20 cellular contexts compared by ENCODE assay signal in genomic region chr7:4037877-4038276, GRCh38.
DNase-seq lines count a peak whose midpoint lies in the region; ATAC-seq, FAIRE-seq and TF ChIP-seq lines count a peak whose summit lies in the region.
"Had no signal": no experiment of that assay in that cellular context is flagged by ENCODE, and none has a peak within 500 bp of the region (broad histone marks: within the 10 kb centered on the region; RNA-seq: fewer than 3 reads in every experiment).

No MANE protein-coding gene starts in this region.

- H3K27ac ChIP-seq in BLaER1 treated with 17β-estradiol and CSF1 and Interleukin-3, amounts not matched to agents 10 nM and 100 nM: no peak overlapping the region
- H3K27ac ChIP-seq in lung (ENCODE audit: low read depth in 1 of 2, low read length in 1 of 2) (no peak overlapping the region), aorta (ENCODE audit: low read depth in 1 of 2, low read length in 2 of 2) (no peak overlapping the region)

- peak overlapping the region in 8 of 11 experiments; percentile 10 to 66 (median 45); a peak in 11 of 22 replicates for H3K4me2 ChIP-seq in BLaER1 treated with 17β-estradiol and CSF1 and Interleukin-3, amounts not matched to agents 10 nM and 100 nM

- ATAC-seq in WTC11: no peak
- no peak for ATAC-seq in lung (ENCODE audit: insufficient read depth, low FRiP score)
- no peak for ATAC-seq in HG03280 (IDR thresholded peaks at IDR 0.05; ENCODE audit: unreplicated experiment)
- ATAC-seq in aorta (ENCODE audit: low FRiP score): no peak
- ATAC-seq: K562 had no signal

- no peak for TF ChIP-seq CTCF in WTC11 (IDR thresholded peaks at IDR 0.05)
- TF ChIP-seq CTCF in lung (IDR thresholded peaks at IDR 0.05; ENCODE audit: control extremely low read depth, extremely low read depth): no peak

- WGBS in lung, 2 donors: 80 to 88% methylated on average over 4 of the region's 4 CpGs
- WGBS in aorta, 2 donors: 84 to 89% methylated on average over 4 of the region's 4 CpGs

- intact Hi-C loops in aorta (cut with DNase I): no loop called here

- no peaks in the 10 kb centered on the region for H3K36me3 Mint-ChIP-seq in WTC11
- H3K36me3 Mint-ChIP-seq: CD14-positive monocyte; CD4-positive, alpha-beta memory T cell had no signal

- H3K4me1 ChIP-seq in BLaER1 treated with 17β-estradiol and CSF1 and Interleukin-3, amounts not matched to agents 10 nM and 100 nM: peaks cover 0 to 29% (median 16%) of the 10 kb centered on the region in 10 experiments; a peak in 16 of 20 replicates
- H3K4me1 ChIP-seq in lung (ENCODE audit: control insufficient read depth in 2 of 2, insufficient read depth in 2 of 2, low read length in 2 of 2): no peaks in the 10 kb centered on the region
- H3K4me1 ChIP-seq in aorta (ENCODE audit: control insufficient read depth in 1 of 2, insufficient read depth in 2 of 2, low read length in 2 of 2): no peaks in the 10 kb centered on the region
- H3K4me1 ChIP-seq: BE2C had no signal

- H3K36me3 ChIP-seq in BLaER1 treated with 17β-estradiol and CSF1 and Interleukin-3, amounts not matched to agents 10 nM and 100 nM: no peaks in the 10 kb centered on the region
- H3K36me3 ChIP-seq in lung (ENCODE audit: control insufficient read depth in 2 of 2, insufficient read depth in 2 of 2, low read length in 2 of 2) (no peaks in the 10 kb centered on the region), aorta (ENCODE audit: control insufficient read depth in 1 of 2, insufficient read depth in 2 of 2, low read length in 1 of 2) (peaks cover 0 to 4% of the 10 kb centered on the region in 2 donors)
- H3K36me3 ChIP-seq: BE2C had no signal

- no peaks in the 10 kb centered on the region for H3K27me3 Mint-ChIP-seq in WTC11 (ENCODE audit: low read depth)
- H3K27me3 Mint-ChIP-seq: CD4-positive, alpha-beta memory T cell had no signal

- POLR2A ChIA-PET in WTC11 (lab: Charles Lee): no interaction called here

- H3K4me3 ChIP-seq in BLaER1 treated with 17β-estradiol and CSF1 and Interleukin-3, amounts not matched to agents 10 nM and 100 nM: no peak overlapping the region
- H3K4me3 ChIP-seq in lung (no peak overlapping the region), aorta (ENCODE audit: low read length in 2 of 2) (no peak overlapping the region)
- H3K4me3 ChIP-seq: K562 had no signal

- peaks cover 0 to 12% (median 5%) of the 10 kb centered on the region in 11 experiments; a peak in 5 of 22 replicates for H3K9me3 ChIP-seq in BLaER1 treated with 17β-estradiol and CSF1 and Interleukin-3, amounts not matched to agents 10 nM and 100 nM (replicated peaks in 1 of 11)
- peaks cover 0 to 2% of the 10 kb centered on the region in 2 donors for H3K9me3 ChIP-seq in lung (ENCODE audit: control insufficient read depth in 2 of 2, insufficient read depth in 1 of 2, low read length in 1 of 2)
- H3K9me3 ChIP-seq in aorta (ENCODE audit: control insufficient read depth, low read length): no peaks in the 10 kb centered on the region
- H3K9me3 ChIP-seq: BE2C had no signal

- 0 out of 2 replicates have a peak, but pooled peaks cover 4% of the 10 kb centered on the region for H3K9me3 Mint-ChIP-seq in WTC11
- H3K9me3 Mint-ChIP-seq: CD4-positive, alpha-beta memory T cell had no signal

- no peak overlapping the region for H3K9ac ChIP-seq in BLaER1 treated with 17β-estradiol and CSF1 and Interleukin-3, amounts not matched to agents 10 nM and 100 nM

- H3K4me3 Mint-ChIP-seq in WTC11: no peak overlapping the region
- H3K4me3 Mint-ChIP-seq: CD14-positive monocyte; CD4-positive, alpha-beta memory T cell had no signal

- DNase-seq in WTC11 (ENCODE audit: low spot score) (no peak), lung (ENCODE audit: low spot score) (peak; percentile 24), urothelium cell line (ENCODE audit: low spot score) (no peak), aorta (no peak)
- no peak for DNase-seq in activated naive CD4-positive, alpha-beta T cell (lab: John Stamatoyannopoulos, UW)
- DNase-seq: ACHN, BE2C, DMS153, DMS79 treated with DMSO at 0.1 percent for 48 hours, HCEC 1CT, IMR-90 had no signal

- H4K20me1 ChIP-seq in BLaER1 treated with 17β-estradiol and CSF1 and Interleukin-3, amounts not matched to agents 10 nM and 100 nM: no peaks in the 10 kb centered on the region

- no peaks in the 10 kb centered on the region for H3K27me3 ChIP-seq in BLaER1 treated with 17β-estradiol and CSF1 and Interleukin-3, amounts not matched to agents 10 nM and 100 nM
- no peaks in the 10 kb centered on the region for H3K27me3 ChIP-seq in lung (ENCODE audit: control insufficient read depth, insufficient read depth)
- H3K27me3 ChIP-seq in aorta (ENCODE audit: control insufficient read depth in 1 of 2, insufficient read depth in 2 of 2, low read length in 1 of 2): no peaks in the 10 kb centered on the region
- H3K27me3 ChIP-seq: BE2C had no signal

- H3K4me1 Mint-ChIP-seq in WTC11: peaks cover 64% of the 10 kb centered on the region
- H3K4me1 Mint-ChIP-seq: CD14-positive monocyte; CD4-positive, alpha-beta memory T cell had no signal

- peak overlapping the region; percentile 69; the same call in 1 of the 2 replicates for H3K27ac Mint-ChIP-seq in WTC11
- H3K27ac Mint-ChIP-seq: CD14-positive monocyte; CD4-positive, alpha-beta memory T cell had no signal

- CTCF ChIA-PET in WTC11 (lab: Charles Lee): no interaction called here

- FAIRE-seq in urothelium cell line (lab: Jason Lieb, UNC): peak; percentile 81
- FAIRE-seq: A204.1, GM12891, GM19239, HTR-8/SVneo, K562 had no signal

TF ChIP-seq in WTC11, 78 proteins besides CTCF, POLR2A, EP300 and RAD21:
- no peak for TF ChIP-seq ELF4 (CRISPR knock-in tag; IDR thresholded peaks at IDR 0.05; ENCODE audit: low read depth)
- TF ChIP-seq E2F1 (CRISPR knock-in tag; IDR thresholded peaks at IDR 0.05): no peak
- no peak for TF ChIP-seq FOXJ3 (CRISPR knock-in tag; IDR thresholded peaks at IDR 0.05; ENCODE audit: borderline replicate concordance)
- TF ChIP-seq E2F4 (CRISPR knock-in tag; IDR thresholded peaks at IDR 0.05; ENCODE audit: borderline replicate concordance, low read depth): no peak
- TF ChIP-seq NFATC4 (CRISPR knock-in tag; IDR thresholded peaks at IDR 0.05): no peak
- no peak for TF ChIP-seq ZNF121 (CRISPR knock-in tag; IDR thresholded peaks at IDR 0.05)
- TF ChIP-seq CDX4 (CRISPR knock-in tag; IDR thresholded peaks at IDR 0.05; ENCODE audit: borderline replicate concordance): no peak
- no peak for TF ChIP-seq GTF2I (CRISPR knock-in tag; conservative IDR thresholded peaks at IDR 0.05)
- no peak for TF ChIP-seq ZNF416 (CRISPR knock-in tag; IDR thresholded peaks at IDR 0.05)
- TF ChIP-seq ZBTB21 (CRISPR knock-in tag; IDR thresholded peaks at IDR 0.05; ENCODE audit: borderline replicate concordance): no peak
- no peak for TF ChIP-seq SMAD4 (CRISPR knock-in tag; IDR thresholded peaks at IDR 0.05)
- TF ChIP-seq ETV6 (CRISPR knock-in tag; IDR thresholded peaks at IDR 0.05): no peak
- TF ChIP-seq ATF3 (CRISPR knock-in tag; conservative IDR thresholded peaks at IDR 0.05): no peak
